Comparison of ENCODE assay signal across 12 cellular contexts in the genomic region with DNA sequence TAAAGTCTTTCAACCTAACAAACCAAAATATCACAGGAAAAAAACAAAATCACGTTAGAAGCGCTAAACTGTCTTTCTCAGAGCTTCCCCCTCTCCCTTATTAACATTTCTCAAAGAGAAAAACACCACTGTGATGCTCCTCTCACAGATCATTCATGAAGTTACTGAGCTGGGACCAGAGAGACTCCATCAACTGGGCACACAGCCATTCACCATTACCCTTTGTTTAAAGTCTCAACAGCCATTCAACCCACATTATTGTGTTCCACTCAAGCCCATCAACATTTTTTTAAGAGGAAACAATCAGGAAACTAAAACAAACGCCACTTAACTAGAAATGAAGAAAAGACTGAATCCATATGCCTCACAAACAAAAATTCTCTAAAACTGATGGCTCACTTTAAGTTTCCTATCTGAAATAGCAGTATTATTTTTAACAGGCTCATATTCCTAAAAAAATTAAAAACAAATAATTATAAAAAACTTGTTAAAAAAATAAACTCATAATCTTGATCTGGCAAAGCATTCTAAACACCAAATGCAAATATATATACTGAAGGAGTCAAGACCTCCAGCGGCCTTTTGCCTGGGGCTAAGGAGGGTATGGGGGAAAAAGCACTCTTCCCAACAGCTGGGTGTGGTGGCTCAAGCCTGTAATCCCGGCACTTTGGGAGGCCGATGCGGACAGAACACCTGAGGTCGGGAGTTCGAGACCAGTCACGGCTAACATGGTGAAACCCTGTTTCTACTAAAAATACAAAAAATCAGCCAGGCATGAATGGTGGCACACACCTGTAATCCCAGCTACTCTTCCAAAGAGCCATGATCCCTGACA. TPM values are rescaled to one million over a fixed set of nuclear protein-coding genes. Genes with fewer than 3 reads are reported as not detected.
DNase-seq lines count a peak whose midpoint lies in the region; ATAC-seq and TF ChIP-seq lines count a peak whose summit lies in the region.
"Had no signal": no experiment of that assay in that cellular context is flagged by ENCODE, and none has a peak within 500 bp of the region (broad histone marks: within the 10 kb centered on the region; RNA-seq: fewer than 3 reads in every experiment).

No MANE protein-coding gene starts in this region.

- no peak for ATAC-seq in GM21526 (IDR thresholded peaks at IDR 0.05; ENCODE audit: low FRiP score, unreplicated experiment)
- no peak for ATAC-seq in GM19467 (IDR thresholded peaks at IDR 0.05; ENCODE audit: unreplicated experiment)

- H3K4me3 Mint-ChIP-seq in activated T-helper 1 cell treated with anti-CD3 and anti-CD28 coated beads, Interleukin-12 subunit alpha, Interleukin-12 subunit beta, Interleukin-2, Interleukin-4 antibody, amounts not matched to agents 30 ng/mL and 10 ng/mL and 1 ng/mL, durations not matched to agents 14 hours and 24 hours and 36 hours, result no peak overlapping the region

- H3K9me3 Mint-ChIP-seq in activated T-helper 1 cell treated with anti-CD3 and anti-CD28 coated beads, Interleukin-12 subunit alpha, Interleukin-12 subunit beta, Interleukin-2, Interleukin-4 antibody, amounts not matched to agents 30 ng/mL and 10 ng/mL and 1 ng/mL, durations not matched to agents 14 hours and 24 hours and 36 hours, result no peaks in the 10 kb centered on the region

- peaks cover 43% of the 10 kb centered on the region for H3K4me1 Mint-ChIP-seq in activated T-helper 1 cell treated with anti-CD3 and anti-CD28 coated beads, Interleukin-12 subunit alpha, Interleukin-12 subunit beta, Interleukin-2, Interleukin-4 antibody, amounts not matched to agents 30 ng/mL and 10 ng/mL and 1 ng/mL, durations not matched to agents 14 hours and 24 hours and 36 hours (ENCODE audit: low read depth)

- no peak for TF ChIP-seq CTCF in epithelial cell of proximal tubule (conservative IDR thresholded peaks at IDR 0.05; ENCODE audit: low read depth, low read length)

- no peak overlapping the region for H3K4me3 ChIP-seq in epithelial cell of proximal tubule (ENCODE audit: low read depth, low read length)
- H3K4me3 ChIP-seq: A549, spleen, transverse colon had no signal

- H3K36me3 Mint-ChIP-seq in activated T-helper 1 cell treated with anti-CD3 and anti-CD28 coated beads, Interleukin-12 subunit alpha, Interleukin-12 subunit beta, Interleukin-2, Interleukin-4 antibody, amounts not matched to agents 30 ng/mL and 10 ng/mL and 1 ng/mL, durations not matched to agents 14 hours and 24 hours and 36 hours (ENCODE audit: low read depth), result peaks cover 11% of the 10 kb centered on the region

- no peaks in the 10 kb centered on the region for H3K27me3 Mint-ChIP-seq in activated T-helper 1 cell treated with anti-CD3 and anti-CD28 coated beads, Interleukin-12 subunit alpha, Interleukin-12 subunit beta, Interleukin-2, Interleukin-4 antibody, amounts not matched to agents 30 ng/mL and 10 ng/mL and 1 ng/mL, durations not matched to agents 14 hours and 24 hours and 36 hours (ENCODE audit: insufficient read depth)

- no peak overlapping the region for H3K27ac Mint-ChIP-seq in activated T-helper 1 cell treated with anti-CD3 and anti-CD28 coated beads, Interleukin-12 subunit alpha, Interleukin-12 subunit beta, Interleukin-2, Interleukin-4 antibody, amounts not matched to agents 30 ng/mL and 10 ng/mL and 1 ng/mL, durations not matched to agents 14 hours and 24 hours and 36 hours

- DNase-seq in NCI-H1436 (lab: John Stamatoyannopoulos, UW) (peak; percentile 33), NCI-H1436 treated with DMSO at 0.1 percent for 48 hours (lab: John Stamatoyannopoulos, UW) (no peak), NCI-H2196 treated with DMSO at 0.1 percent for 48 hours (lab: John Stamatoyannopoulos, UW; ENCODE audit: unreplicated experiment) (peak; percentile 50), epithelial cell of proximal tubule (ENCODE audit: low read depth) (peak; percentile 76), pons (ENCODE audit: low spot score) (peak; percentile 84)
- no peak for DNase-seq in activated T-helper 1 cell treated with anti-CD3 and anti-CD28 coated beads, Interleukin-12 subunit alpha, Interleukin-12 subunit beta, Interleukin-2, Interleukin-4 antibody, amounts not matched to agents 30 ng/mL and 10 ng/mL and 1 ng/mL, durations not matched to agents 14 hours and 24 hours and 36 hours (ENCODE audit: low spot score)
- DNase-seq: spleen, transverse colon had no signal

- intact Hi-C loops in activated T-helper 1 cell treated with anti-CD3 and anti-CD28 coated beads, Interleukin-12 subunit alpha, Interleukin-12 subunit beta, Interleukin-2, Interleukin-4 antibody, amounts not matched to agents 30 ng/mL and 10 ng/mL and 1 ng/mL, durations not matched to agents 14 hours and 24 hours and 36 hours (cut with micrococcal nuclease), result loop anchor here (2.0 kb wide), 1 partner anchor 14 kb away; no protein-coding TSS in a partner anchor

RNA-seq across cellular contexts. Expression of gene CELF1, which starts 14.0 kb away (rescaled TPM):
- total RNA-seq in epithelial cell of proximal tubule, result 64.8 and 71.8 TPM in 2 replicates
- total RNA-seq in activated T-helper 1 cell treated with anti-CD3 and anti-CD28 coated beads, Interleukin-12 subunit alpha, Interleukin-12 subunit beta, Interleukin-2, Interleukin-4 antibody, amounts not matched to agents 30 ng/mL and 10 ng/mL and 1 ng/mL, durations not matched to agents 14 hours and 24 hours and 36 hours, result 148 and 155 TPM in 2 replicates

RNA-seq across cellular contexts. Expression of gene PTPMT1, which starts 26.4 kb away (rescaled TPM):
- 124 and 170 TPM in 2 replicates for total RNA-seq in epithelial cell of proximal tubule
- 57.5 and 60.6 TPM in 2 replicates for total RNA-seq in activated T-helper 1 cell treated with anti-CD3 and anti-CD28 coated beads, Interleukin-12 subunit alpha, Interleukin-12 subunit beta, Interleukin-2, Interleukin-4 antibody, amounts not matched to agents 30 ng/mL and 10 ng/mL and 1 ng/mL, durations not matched to agents 14 hours and 24 hours and 36 hours

RNA-seq across cellular contexts. Expression of gene KBTBD4, which starts 39.8 kb away (rescaled TPM):
- total RNA-seq in epithelial cell of proximal tubule, result 12.3 and 27.2 TPM in 2 replicates
- 16.3 and 19.0 TPM in 2 replicates for total RNA-seq in activated T-helper 1 cell treated with anti-CD3 and anti-CD28 coated beads, Interleukin-12 subunit alpha, Interleukin-12 subunit beta, Interleukin-2, Interleukin-4 antibody, amounts not matched to agents 30 ng/mL and 10 ng/mL and 1 ng/mL, durations not matched to agents 14 hours and 24 hours and 36 hours

RNA-seq across cellular contexts. Expression of gene NDUFS3, which starts 39.9 kb away (rescaled TPM):
- total RNA-seq in epithelial cell of proximal tubule, result 85.6 and 89.3 TPM in 2 replicates
- 148 and 152 TPM in 2 replicates for total RNA-seq in activated T-helper 1 cell treated with anti-CD3 and anti-CD28 coated beads, Interleukin-12 subunit alpha, Interleukin-12 subunit beta, Interleukin-2, Interleukin-4 antibody, amounts not matched to agents 30 ng/mL and 10 ng/mL and 1 ng/mL, durations not matched to agents 14 hours and 24 hours and 36 hours

RNA-seq across cellular contexts. Expression of gene FAM180B, which starts 47.5 kb away (rescaled TPM):
- total RNA-seq in epithelial cell of proximal tubule, result not detected in 2 replicates
- total RNA-seq in activated T-helper 1 cell treated with anti-CD3 and anti-CD28 coated beads, Interleukin-12 subunit alpha, Interleukin-12 subunit beta, Interleukin-2, Interleukin-4 antibody, amounts not matched to agents 30 ng/mL and 10 ng/mL and 1 ng/mL, durations not matched to agents 14 hours and 24 hours and 36 hours, result 0.24 TPM in 1 of 2 replicates, not detected in the other
- total RNA-seq: LHCN-M2, spleen had no signal

Comparison
In these comparisons a context has a peak if more than half of its experiments do, and no peak if none do; other contexts are left out.
1. DNase-seq: peak in NCI-H1436 (single experiment), NCI-H2196 treated with DMSO at 0.1 percent for 48 hours (single experiment), epithelial cell of proximal tubule (single experiment) and pons (single experiment); none in NCI-H1436 treated with DMSO at 0.1 percent for 48 hours (single experiment) and activated T-helper 1 cell treated with anti-CD3 and anti-CD28 coated beads, Interleukin-12 subunit alpha, Interleukin-12 subunit beta, Interleukin-2, Interleukin-4 antibody, amounts not matched to agents 30 ng/mL and 10 ng/mL and 1 ng/mL, durations not matched to agents 14 hours and 24 hours and 36 hours (single experiment).